In the genomic region with DNA sequence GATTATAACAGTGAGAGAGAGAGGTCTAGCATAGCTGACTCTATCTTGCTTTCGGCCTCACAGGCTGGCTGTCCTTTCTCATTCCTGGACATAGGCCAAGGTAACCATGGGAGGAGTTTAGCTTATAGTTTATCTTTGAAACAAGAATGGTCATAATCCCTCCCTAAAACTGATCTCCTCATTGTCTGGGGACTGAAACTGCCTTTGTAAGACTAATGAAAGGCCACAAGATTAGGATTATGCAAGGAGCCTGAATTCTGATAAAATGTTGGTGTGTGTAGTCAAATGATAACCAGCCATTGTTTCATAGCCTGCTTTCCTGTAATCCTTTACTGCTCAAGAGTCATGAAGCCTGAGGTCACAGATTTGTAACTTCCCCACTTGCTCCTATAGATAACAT, we compare ENCODE assay signal across 21 cellular contexts.
DNase-seq lines count a peak whose midpoint lies in the region; ATAC-seq and TF ChIP-seq lines count a peak whose summit lies in the region.
"Had no signal": no experiment of that assay in that cellular context is flagged by ENCODE, and none has a peak within 500 bp of the region (broad histone marks: within the 10 kb centered on the region; RNA-seq: fewer than 3 reads in every experiment).

No MANE protein-coding gene starts in this region.

- DNase-seq in ELR (ENCODE audit: low read depth): peak; percentile 17
- DNase-seq in SJCRH30: peak; percentile 20 to 43
- DNase-seq in epithelial cell of esophagus (ENCODE audit: low read depth): peak; percentile 1
- DNase-seq in osteoblast (ENCODE audit: insufficient read length, low spot score, missing footprints): peak; percentile 2
- no peak for DNase-seq in NCI-H82 (lab: John Stamatoyannopoulos, UW)
- DNase-seq in activated CD8-positive, alpha-beta memory T cell treated with anti-CD3 and anti-CD28 coated beads for 24 hours: no peak
- no peak for DNase-seq in NOMO-1 treated with dmso at 0.1 percent for 144 hours (lab: John Stamatoyannopoulos, UW; ENCODE audit: unreplicated experiment)
- DNase-seq: activated CD8-positive, alpha-beta memory T cell treated with anti-CD3 and anti-CD28 coated beads, Interleukin-2, amount 10 ng/mL, durations not matched to agents 7 days and 5 days; activated naive CD8-positive, alpha-beta T cell treated with anti-CD3 and anti-CD28 coated beads, Interleukin-2, amount 50 U/mL, for 24 hours; CD8-positive, alpha-beta T cell; effector memory CD4-positive, alpha-beta T cell; foreskin melanocyte; Kasumi-1; NCI-H1105 treated with DMSO at 0.1 percent for 48 hours; NCI-H2107; NCI-H774; stimulated activated CD4-positive, alpha-beta T cell treated with anti-CD3 and anti-CD28 coated beads, Interleukin-2, amount 100 ng/mL, for 24 hours; T1000 had no signal

- H3K27ac ChIP-seq in SJCRH30: no peak overlapping the region; the same call in 1 of the 2 replicates
- H3K27ac ChIP-seq in osteoblast (ENCODE audit: low read depth, low read length): peak overlapping the region; percentile 40

- H3K27me3 ChIP-seq in SJCRH30 (no peaks in the 10 kb centered on the region), osteoblast (ENCODE audit: insufficient read depth, low read length) (no peaks in the 10 kb centered on the region)

- TF ChIP-seq CTCF in epithelial cell of esophagus (IDR thresholded peaks at IDR 0.05; ENCODE audit: insufficient read depth, low read depth, low read length, missing control alignments) (no peak), osteoblast (IDR thresholded peaks at IDR 0.05; ENCODE audit: extremely low read depth, low read depth, low read length) (no peak)

- no peak for ATAC-seq in GM18909 (IDR thresholded peaks at IDR 0.05; ENCODE audit: poor library complexity, unreplicated experiment)
- ATAC-seq: activated CD8-positive, alpha-beta memory T cell treated with anti-CD3 and anti-CD28 coated beads, Interleukin-2, amount 10 ng/mL, durations not matched to agents 7 days and 5 days; activated naive CD8-positive, alpha-beta T cell treated with anti-CD3 and anti-CD28 coated beads, Interleukin-2, amount 50 U/mL, for 24 hours; CD8-positive, alpha-beta T cell; HCT116; Panc1 had no signal

- H2AFZ ChIP-seq in osteoblast (ENCODE audit: low read length): peak overlapping the region; percentile 54

- H3K79me2 ChIP-seq in osteoblast (ENCODE audit: insufficient read depth, low read length): no peaks in the 10 kb centered on the region

- H3K4me3 ChIP-seq in SJCRH30 (no peak overlapping the region), epithelial cell of esophagus (ENCODE audit: low read length) (no peak overlapping the region), osteoblast (ENCODE audit: insufficient read depth, low read length) (no peak overlapping the region)

- peaks cover 4% of the 10 kb centered on the region; the same call in 1 of the 2 replicates for H3K9me3 ChIP-seq in SJCRH30 (replicated peaks)
- H3K9me3 ChIP-seq in osteoblast (ENCODE audit: low read depth, low read length): no peaks in the 10 kb centered on the region

- H4K20me1 ChIP-seq in osteoblast (ENCODE audit: insufficient read depth, low read length): no peaks in the 10 kb centered on the region

- H3K4me1 ChIP-seq in SJCRH30: peaks cover 21% of the 10 kb centered on the region; the same call in 1 of the 2 replicates
- peaks cover 12% of the 10 kb centered on the region for H3K4me1 ChIP-seq in osteoblast (ENCODE audit: insufficient read depth, low read length)

- no peaks in the 10 kb centered on the region for H3K36me3 ChIP-seq in SJCRH30
- H3K36me3 ChIP-seq in osteoblast (ENCODE audit: insufficient read depth, low read length): no peaks in the 10 kb centered on the region

- H3K4me2 ChIP-seq in osteoblast (ENCODE audit: insufficient read depth, low read length): no peak overlapping the region

Comparison
In these comparisons a context has a peak if more than half of its experiments do, and no peak if none do; other contexts are left out.
1. DNase-seq: peak in ELR (single experiment), SJCRH30 (2 of 2), epithelial cell of esophagus (single experiment) and osteoblast (single experiment); none in NCI-H82 (single experiment), activated CD8-positive, alpha-beta memory T cell treated with anti-CD3 and anti-CD28 coated beads for 24 hours (single experiment) and NOMO-1 treated with dmso at 0.1 percent for 144 hours (single experiment).